Comparison of ENCODE assay signal across 30 cellular contexts in genomic region chr2:230807686-230808085, GRCh38. TPM values are rescaled to one million over a fixed set of nuclear protein-coding genes. Genes with fewer than 3 reads are reported as not detected.
DNase-seq lines count a peak whose midpoint lies in the region; ATAC-seq and TF ChIP-seq lines count a peak whose summit lies in the region.
"Had no signal": no experiment of that assay in that cellular context is flagged by ENCODE, and none has a peak within 500 bp of the region (broad histone marks: within the 10 kb centered on the region; RNA-seq: fewer than 3 reads in every experiment).

No MANE protein-coding gene starts in this region.

- H3K9me3 ChIP-seq in WERI-Rb-1 (ENCODE audit: severe bottlenecking): no peaks in the 10 kb centered on the region
- H3K9me3 ChIP-seq: prostate gland, SK-N-SH, testis, uterus had no signal

- H3K27ac ChIP-seq in WERI-Rb-1: no peak overlapping the region
- H3K27ac ChIP-seq: dorsolateral prefrontal cortex, prostate gland, testis, uterus had no signal

- peak overlapping the region; percentile 73 for H3K27ac Mint-ChIP-seq in activated CD4-positive, alpha-beta T cell treated with anti-CD3 and anti-CD28 coated beads, Interleukin-2, amount 10 ng/mL, durations not matched to agents 24 days and 14 days
- peak overlapping the region in 5 of 7 donors; percentile 19 to 79 (median 50) for H3K27ac Mint-ChIP-seq in CD14-positive monocyte
- peak overlapping the region; percentile 79; the same call in 1 of the 2 replicates for H3K27ac Mint-ChIP-seq in WTC11
- peak overlapping the region; percentile 11 to 60 (median 43) for H3K27ac Mint-ChIP-seq in naive B cell
- H3K27ac Mint-ChIP-seq: memory B cell had no signal

- POLR2A ChIA-PET in WTC11 (lab: Charles Lee): no interaction called here

- H3K36me3 ChIP-seq in WERI-Rb-1: peaks cover 17% of the 10 kb centered on the region
- H3K36me3 ChIP-seq: prostate gland, uterus had no signal

- H3K4me3 Mint-ChIP-seq in activated CD4-positive, alpha-beta T cell treated with anti-CD3 and anti-CD28 coated beads, Interleukin-2, amount 10 ng/mL, durations not matched to agents 24 days and 14 days: no peak overlapping the region
- H3K4me3 Mint-ChIP-seq in CD14-positive monocyte: no peak overlapping the region
- no peak overlapping the region for H3K4me3 Mint-ChIP-seq in WTC11
- H3K4me3 Mint-ChIP-seq in naive B cell: no peak overlapping the region
- H3K4me3 Mint-ChIP-seq: immature natural killer cell, memory B cell had no signal

- peaks cover 64% of the 10 kb centered on the region for H3K36me3 Mint-ChIP-seq in activated CD4-positive, alpha-beta T cell treated with anti-CD3 and anti-CD28 coated beads, Interleukin-2, amount 10 ng/mL, durations not matched to agents 24 days and 14 days (ENCODE audit: low read depth)
- H3K36me3 Mint-ChIP-seq in CD14-positive monocyte: peaks cover 60 to 75% of the 10 kb centered on the region in 2 donors
- peaks cover 34% of the 10 kb centered on the region for H3K36me3 Mint-ChIP-seq in WTC11
- H3K36me3 Mint-ChIP-seq in naive B cell: no peaks in the 10 kb centered on the region

- peaks cover 23% of the 10 kb centered on the region for H3K4me1 Mint-ChIP-seq in activated CD4-positive, alpha-beta T cell treated with anti-CD3 and anti-CD28 coated beads, Interleukin-2, amount 10 ng/mL, durations not matched to agents 24 days and 14 days
- H3K4me1 Mint-ChIP-seq in CD14-positive monocyte (peaks cover 5% of the 10 kb centered on the region), WTC11 (peaks cover 8% of the 10 kb centered on the region), naive B cell (peaks cover 0 to 4% (median 0%) of the 10 kb centered on the region in 3 donors)
- H3K4me1 Mint-ChIP-seq: memory B cell had no signal

- TF ChIP-seq CTCF in CD14-positive monocyte (IDR thresholded peaks at IDR 0.05) (no peak), WTC11 (IDR thresholded peaks at IDR 0.05) (no peak), WERI-Rb-1 (IDR thresholded peaks at IDR 0.05; ENCODE audit: low read depth, low read length) (no peak)

- ATAC-seq in WTC11 (no peak; the same call in 1 of the 2 replicates), naive B cell (ENCODE audit: low read depth in 2 of 2) (no peak), HG02588 (IDR thresholded peaks at IDR 0.05; ENCODE audit: unreplicated experiment) (no peak), GM18519 (IDR thresholded peaks at IDR 0.05; ENCODE audit: low FRiP score, unreplicated experiment) (no peak)
- ATAC-seq: left colon, PC-3, sciatic nerve had no signal

- DNase-seq in activated CD4-positive, alpha-beta T cell treated with anti-CD3 and anti-CD28 coated beads, Interleukin-2, amount 10 ng/mL, durations not matched to agents 24 days and 14 days: no peak
- DNase-seq in activated CD4-positive, alpha-beta T cell treated with anti-CD3 and anti-CD28 coated beads for 1 hour: no peak
- DNase-seq in CD14-positive monocyte (ENCODE audit: low spot score): no peak
- DNase-seq in WTC11 (ENCODE audit: low spot score): no peak
- DNase-seq in naive B cell: no peak
- no peak for DNase-seq in WERI-Rb-1
- DNase-seq: 8988T; activated CD4-positive, alpha-beta T cell treated with anti-CD3 and anti-CD28 coated beads, Interleukin-2, amount 50 U/mL, for 48 hours; cerebellar nuclear complex; dorsolateral prefrontal cortex; hippocampal formation; immature natural killer cell; IMR-90; left colon; NCI-H1048; NCI-H1694; NCI-H2171 treated with DMSO at 0.1 percent for 48 hours; NCI-H524; PC-3; SK-N-SH; stimulated activated CD4-positive, alpha-beta T cell treated with anti-CD3 and anti-CD28 coated beads, Interleukin-4, amount 100 ng/mL, for 4 hours; stimulated activated naive CD4-positive, alpha-beta T cell; T-helper 2 cell; testis; uterus had no signal

- CTCF ChIA-PET in WTC11 (lab: Charles Lee): no interaction called here

- H3K4me3 ChIP-seq in WERI-Rb-1 (ENCODE audit: low read depth, low read length): no peak overlapping the region
- H3K4me3 ChIP-seq: dorsolateral prefrontal cortex, prostate gland, testis, uterus had no signal

- no peaks in the 10 kb centered on the region for H3K27me3 Mint-ChIP-seq in activated CD4-positive, alpha-beta T cell treated with anti-CD3 and anti-CD28 coated beads, Interleukin-2, amount 10 ng/mL, durations not matched to agents 24 days and 14 days
- H3K27me3 Mint-ChIP-seq in CD14-positive monocyte (ENCODE audit: low read depth in 3 of 3) (peaks cover 0 to 1% (median 0%) of the 10 kb centered on the region in 3 donors), WTC11 (ENCODE audit: low read depth) (no peaks in the 10 kb centered on the region), naive B cell (no peaks in the 10 kb centered on the region)
- H3K27me3 Mint-ChIP-seq: memory B cell had no signal

- no peaks in the 10 kb centered on the region for H3K27me3 ChIP-seq in WERI-Rb-1 (ENCODE audit: insufficient read depth, low read depth, severe bottlenecking)
- H3K27me3 ChIP-seq: dorsolateral prefrontal cortex, testis, uterus had no signal

- intact Hi-C loops in activated CD4-positive, alpha-beta T cell treated with anti-CD3 and anti-CD28 coated beads, Interleukin-2, amount 10 ng/mL, durations not matched to agents 24 days and 14 days (cut with micrococcal nuclease): no loop called here
- intact Hi-C loops in CD14-positive monocyte (cut with micrococcal nuclease): no loop called here

- no peaks in the 10 kb centered on the region for H3K9me3 Mint-ChIP-seq in activated CD4-positive, alpha-beta T cell treated with anti-CD3 and anti-CD28 coated beads, Interleukin-2, amount 10 ng/mL, durations not matched to agents 24 days and 14 days
- H3K9me3 Mint-ChIP-seq in CD14-positive monocyte: no peaks in the 10 kb centered on the region
- peaks cover 11% of the 10 kb centered on the region for H3K9me3 Mint-ChIP-seq in WTC11
- no peaks in the 10 kb centered on the region for H3K9me3 Mint-ChIP-seq in naive B cell
- H3K9me3 Mint-ChIP-seq: immature natural killer cell, memory B cell had no signal

TF ChIP-seq in WTC11, 78 proteins besides CTCF, POLR2A, EP300 and RAD21:
- no peak for TF ChIP-seq ZNF232 (CRISPR knock-in tag; IDR thresholded peaks at IDR 0.05)
- no peak for TF ChIP-seq CDX4 (CRISPR knock-in tag; IDR thresholded peaks at IDR 0.05; ENCODE audit: borderline replicate concordance)
- no peak for TF ChIP-seq ZNF532 (CRISPR knock-in tag; IDR thresholded peaks at IDR 0.05; ENCODE audit: borderline replicate concordance)
- TF ChIP-seq ERG (CRISPR knock-in tag; IDR thresholded peaks at IDR 0.05): no peak
- no peak for TF ChIP-seq ZBTB21 (CRISPR knock-in tag; IDR thresholded peaks at IDR 0.05; ENCODE audit: borderline replicate concordance)

RNA-seq across cellular contexts. Expression of gene ITM2C, which starts 57.1 kb away (rescaled TPM):
- total RNA-seq in activated CD4-positive, alpha-beta T cell treated with anti-CD3 and anti-CD28 coated beads, Interleukin-2, amount 10 ng/mL, durations not matched to agents 24 days and 14 days: 8.3 and 10.3 TPM in 2 replicates
- polyA plus RNA-seq in CD14-positive monocyte: 1 to 10 TPM; 2.9 to 3.2 TPM
- total RNA-seq in WTC11 (2021): 316 to 347 TPM (median 338 TPM) in 3 replicates
- 100 to 1,000 TPM in 3 of 6 donors, 10 to 100 TPM in 3; 48.3 to 120 (median 100) TPM for polyA plus RNA-seq in naive B cell (ENCODE audit: low read depth in 6 of 6)

Comparison
In these comparisons a context has a peak if more than half of its experiments do, and no peak if none do; other contexts are left out.
1. RNA of gene ITM2C, which starts 57.1 kb away (total RNA-seq): 316 to 347 TPM in WTC11; 8.3 to 10.3 TPM in activated CD4-positive, alpha-beta T cell treated with anti-CD3 and anti-CD28 coated beads, Interleukin-2, amount 10 ng/mL, durations not matched to agents 24 days and 14 days; every median in the first group is over 10 times any median in the second.
2. Peak in every context shown above with its lines, with median percentiles within 50 percentile points of each other: H3K27ac Mint-ChIP-seq.